Comparison of ENCODE assay signal across 8 cellular contexts in the genomic region with DNA sequence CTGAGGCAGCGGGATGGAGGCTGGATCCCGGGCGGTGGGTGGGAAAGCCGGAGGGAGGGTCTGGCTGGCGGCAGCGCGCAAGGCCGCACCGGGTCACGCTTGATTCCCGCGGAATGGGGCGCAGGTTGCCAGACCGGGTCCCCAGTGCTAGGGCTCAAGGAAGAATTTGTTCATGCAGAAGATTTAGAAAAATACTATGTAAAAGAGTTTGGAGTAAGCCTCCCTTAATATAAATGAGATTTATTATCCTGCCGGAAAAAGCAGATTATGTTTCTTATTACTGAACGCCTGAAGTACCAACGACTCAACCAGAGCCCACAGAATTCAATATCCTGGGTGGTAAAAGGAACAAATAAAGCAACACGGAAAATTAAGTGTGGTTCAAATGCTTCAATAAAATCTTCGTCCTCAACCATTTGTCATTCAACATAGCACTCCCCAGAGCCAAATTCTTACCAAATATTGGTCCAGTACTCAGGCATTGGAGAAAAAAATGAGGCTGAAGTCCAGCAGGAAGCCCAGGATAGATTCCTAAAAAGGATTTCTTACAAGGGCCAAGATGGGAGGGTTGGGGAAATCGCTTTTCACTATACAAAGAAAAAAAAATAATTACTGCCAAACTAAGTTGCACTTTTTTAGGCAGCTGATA. TPM values are rescaled to one million over a fixed set of nuclear protein-coding genes. Genes with fewer than 3 reads are reported as not detected.
DNase-seq lines count a peak whose midpoint lies in the region; ATAC-seq and TF ChIP-seq lines count a peak whose summit lies in the region.

No MANE protein-coding gene starts in this region.

- no peaks in the 10 kb centered on the region for H3K36me3 ChIP-seq in adipocyte (ENCODE audit: control insufficient read depth, insufficient read depth, low read length, severe bottlenecking)
- no peaks in the 10 kb centered on the region for H3K36me3 ChIP-seq in kidney epithelial cell (ENCODE audit: control insufficient read depth, insufficient read depth, low read length)
- no peaks in the 10 kb centered on the region for H3K36me3 ChIP-seq in thymus (ENCODE audit: control insufficient read depth, insufficient read depth)

- no peaks in the 10 kb centered on the region for H3K9me3 ChIP-seq in adipocyte (ENCODE audit: control insufficient read depth, low read length)
- no peaks in the 10 kb centered on the region for H3K9me3 ChIP-seq in thymus (ENCODE audit: control insufficient read depth)

- H3K27me3 ChIP-seq in adipocyte (replicated peaks; ENCODE audit: control insufficient read depth, insufficient read depth, low read length) (no peaks in the 10 kb centered on the region), kidney epithelial cell (ENCODE audit: control insufficient read depth, insufficient read depth, low read length) (no peaks in the 10 kb centered on the region), thymus (ENCODE audit: control insufficient read depth, insufficient read depth) (no peaks in the 10 kb centered on the region)

- H3K4me1 ChIP-seq in adipocyte (ENCODE audit: control insufficient read depth, insufficient read depth, low read length) (peaks cover 7% of the 10 kb centered on the region), thymus (ENCODE audit: control insufficient read depth, insufficient read depth, low read length) (peaks cover 2% of the 10 kb centered on the region)

- ATAC-seq in HG03460 (IDR thresholded peaks at IDR 0.05; ENCODE audit: unreplicated experiment) (peak; percentile 2), GM21381 (IDR thresholded peaks at IDR 0.05; ENCODE audit: unreplicated experiment) (no peak)

- H3K4me3 ChIP-seq in adipocyte (ENCODE audit: low read length) (peak overlapping the region; percentile 89), kidney epithelial cell (ENCODE audit: low read depth, low read length) (peak overlapping the region; percentile 69), thymus (ENCODE audit: low read length) (peak overlapping the region; percentile 97)

- peak overlapping the region; percentile 89 for H3K9ac ChIP-seq in adipocyte (ENCODE audit: low read length)

- H3K27ac ChIP-seq in thymus (ENCODE audit: low read depth) = peak overlapping the region; percentile 99

- 4% methylated on average over 20 of the region's 20 CpGs for WGBS in thymus

- DNase-seq in NCI-H82 treated with DMSO at 0.1 percent for 48 hours (lab: John Stamatoyannopoulos, UW; ENCODE audit: unreplicated experiment) = peak; percentile 74
- no peak for DNase-seq in NCI-H82 (lab: John Stamatoyannopoulos, UW)
- DNase-seq in adipocyte (ENCODE audit: low read depth) = peak; percentile 51
- no peak for DNase-seq in kidney epithelial cell (ENCODE audit: low read depth)
- no peak for DNase-seq in GDM1 (lab: John Stamatoyannopoulos, UW)

- no peak for TF ChIP-seq CTCF in kidney epithelial cell (IDR thresholded peaks at IDR 0.05; ENCODE audit: insufficient read depth, low read length, poor library complexity, severe bottlenecking)

RNA-seq across cellular contexts. Expression of gene ZBTB20, which starts 1.2 kb away (rescaled TPM):
- 32.5 and 34.9 TPM in 2 replicates for total RNA-seq in kidney epithelial cell
- polyA plus RNA-seq in thymus = 1.2 TPM

Comparison
In these comparisons a context has a peak if more than half of its experiments do, and no peak if none do; other contexts are left out.
1. DNase-seq: peak in NCI-H82 treated with DMSO at 0.1 percent for 48 hours (single experiment) and adipocyte (single experiment); none in NCI-H82 (single experiment), kidney epithelial cell (single experiment) and GDM1 (single experiment).
2. Peak in every context shown above with its lines, with median percentiles within 50 percentile points of each other: H3K4me3 ChIP-seq.